Comparison of ENCODE assay signal across 31 cellular contexts in genomic region chr4:8386731-8387130, GRCh38.
"Had no signal": no experiment of that assay in that cellular context is flagged by ENCODE, and none has a peak within 500 bp of the region (broad histone marks: within the 10 kb centered on the region; RNA-seq: fewer than 3 reads in every experiment).

No MANE protein-coding gene starts in this region.

- DNase-seq: activated CD4-positive, alpha-beta memory T cell treated with anti-CD3 and anti-CD28 coated beads for 36 hours; activated CD4-positive, alpha-beta T cell treated with anti-CD3 and anti-CD28 coated beads for 36 hours; activated CD4-positive, alpha-beta T cell treated with anti-CD3 and anti-CD28 coated beads, Interleukin-2, amount 10 ng/mL, durations not matched to agents 24 days and 14 days; activated CD4-positive, CD25-positive, alpha-beta regulatory T cell; activated CD4-positive, CD25-positive, alpha-beta regulatory T cell treated with anti-CD3 and anti-CD28 coated beads, Interleukin-2, amount 50 U/mL, for 72 hours; activated CD8-positive, alpha-beta memory T cell treated with anti-CD3 and anti-CD28 coated beads, Interleukin-2, amount 10 ng/mL, durations not matched to agents 7 days and 5 days; activated CD8-positive, alpha-beta memory T cell treated with anti-CD3 and anti-CD28 coated beads, Interleukin-2, amount 50 U/mL, for 4 hours; activated CD8-positive, alpha-beta T cell treated with anti-CD3 and anti-CD28 coated beads, Interleukin-2, amount 10 ng/mL, durations not matched to agents 7 days and 5 days; activated effector memory CD4-positive, alpha-beta T cell treated with anti-CD3 and anti-CD28 coated beads, Interleukin-2, amount 50 U/mL, for 16 hours; activated naive CD4-positive, alpha-beta T cell treated with anti-CD3 and anti-CD28 coated beads for 36 hours; activated naive CD8-positive, alpha-beta T cell treated with anti-CD3 and anti-CD28 coated beads for 36 hours; activated T-cell treated with anti-CD3 and anti-CD28 coated beads, Interleukin-2, amount 50 U/mL, for 1 hour; activated T-cell treated with anti-CD3 and anti-CD28 coated beads, Interleukin-2, amount 50 U/mL, for 48 hours; cortex of kidney; effector CD8-positive, alpha-beta T cell; esophagus squamous epithelium; foreskin melanocyte; T-helper 2 cell had no signal

- H3K27me3 Mint-ChIP-seq: activated CD4-positive, alpha-beta memory T cell treated with anti-CD3 and anti-CD28 coated beads for 36 hours; activated CD4-positive, alpha-beta T cell treated with anti-CD3 and anti-CD28 coated beads for 36 hours; activated CD4-positive, alpha-beta T cell treated with anti-CD3 and anti-CD28 coated beads, Interleukin-2, amount 10 ng/mL, durations not matched to agents 24 days and 14 days; activated CD8-positive, alpha-beta memory T cell treated with anti-CD3 and anti-CD28 coated beads, Interleukin-2, amount 10 ng/mL, durations not matched to agents 7 days and 5 days; activated naive CD4-positive, alpha-beta T cell treated with anti-CD3 and anti-CD28 coated beads, Interleukin-2, amount 50 U/mL, for 24 hours; activated naive CD8-positive, alpha-beta T cell treated with anti-CD3 and anti-CD28 coated beads for 36 hours; brain; central memory CD8-positive, alpha-beta T cell had no signal

- H3K4me1 ChIP-seq: ascending aorta, breast epithelium had no signal

- H3K27me3 ChIP-seq: ascending aorta, breast epithelium, cardiac muscle cell, esophagus squamous epithelium, gastroesophageal sphincter had no signal

- ATAC-seq: activated CD4-positive, alpha-beta T cell treated with anti-CD3 and anti-CD28 coated beads for 36 hours; activated CD8-positive, alpha-beta memory T cell treated with anti-CD3 and anti-CD28 coated beads, Interleukin-2, amount 10 ng/mL, durations not matched to agents 7 days and 5 days; activated CD8-positive, alpha-beta T cell treated with anti-CD3 and anti-CD28 coated beads, Interleukin-2, amount 10 ng/mL, durations not matched to agents 7 days and 5 days; gastroesophageal sphincter had no signal

- H3K9me3 Mint-ChIP-seq: activated CD4-positive, alpha-beta memory T cell treated with anti-CD3 and anti-CD28 coated beads for 36 hours; activated CD4-positive, alpha-beta T cell treated with anti-CD3 and anti-CD28 coated beads, Interleukin-2, amount 10 ng/mL, durations not matched to agents 24 days and 14 days; activated naive CD4-positive, alpha-beta T cell treated with anti-CD3 and anti-CD28 coated beads for 36 hours; activated naive CD4-positive, alpha-beta T cell treated with anti-CD3 and anti-CD28 coated beads, Interleukin-2, amount 50 U/mL, for 24 hours; activated naive CD8-positive, alpha-beta T cell treated with anti-CD3 and anti-CD28 coated beads for 36 hours; activated T-helper 1 cell treated with anti-CD3 and anti-CD28 coated beads, Interleukin-12 subunit alpha, Interleukin-12 subunit beta, Interleukin-2, Interleukin-4 antibody, amounts not matched to agents 30 ng/mL and 10 ng/mL and 1 ng/mL, durations not matched to agents 14 hours and 24 hours and 36 hours; activated T-helper 2 cell treated with anti-CD3 and anti-CD28 coated beads, Interferon-gamma antibody, Interleukin-2, Interleukin-4, amounts not matched to agents 10 μg/mL and 5 μg/mL and 100 μg/mL, durations not matched to agents 14 hours and 24 hours and 36 hours; brain; central memory CD8-positive, alpha-beta T cell had no signal

- H3K9me3 ChIP-seq: ascending aorta, breast epithelium, esophagus squamous epithelium, gastroesophageal sphincter had no signal

- FAIRE-seq: colon, endometrium, endothelial cell of umbilical vein had no signal

- H3K36me3 Mint-ChIP-seq: activated naive CD8-positive, alpha-beta T cell treated with anti-CD3 and anti-CD28 coated beads for 36 hours had no signal

- H3K27ac ChIP-seq: ascending aorta, breast epithelium, cardiac muscle cell, epithelial cell of prostate, esophagus squamous epithelium, gastroesophageal sphincter had no signal

- H3K4me1 Mint-ChIP-seq: activated CD4-positive, alpha-beta T cell treated with anti-CD3 and anti-CD28 coated beads for 36 hours; activated naive CD4-positive, alpha-beta T cell treated with anti-CD3 and anti-CD28 coated beads, Interleukin-2, amount 50 U/mL, for 24 hours; activated naive CD8-positive, alpha-beta T cell treated with anti-CD3 and anti-CD28 coated beads for 36 hours; central memory CD8-positive, alpha-beta T cell had no signal

- H3K4me3 Mint-ChIP-seq: activated CD4-positive, alpha-beta memory T cell treated with anti-CD3 and anti-CD28 coated beads for 36 hours; activated CD4-positive, alpha-beta T cell treated with anti-CD3 and anti-CD28 coated beads for 36 hours; activated CD4-positive, alpha-beta T cell treated with anti-CD3 and anti-CD28 coated beads, Interleukin-2, amount 10 ng/mL, durations not matched to agents 24 days and 14 days; activated CD8-positive, alpha-beta memory T cell treated with anti-CD3 and anti-CD28 coated beads, Interleukin-2, amount 10 ng/mL, durations not matched to agents 7 days and 5 days; activated CD8-positive, alpha-beta T cell treated with anti-CD3 and anti-CD28 coated beads, Interleukin-2, amount 10 ng/mL, durations not matched to agents 7 days and 5 days; activated naive CD4-positive, alpha-beta T cell treated with anti-CD3 and anti-CD28 coated beads for 36 hours; activated naive CD4-positive, alpha-beta T cell treated with anti-CD3 and anti-CD28 coated beads, Interleukin-2, amount 50 U/mL, for 24 hours; activated naive CD8-positive, alpha-beta T cell treated with anti-CD3 and anti-CD28 coated beads for 36 hours; activated T-helper 1 cell treated with anti-CD3 and anti-CD28 coated beads, Interleukin-12 subunit alpha, Interleukin-12 subunit beta, Interleukin-2, Interleukin-4 antibody, amounts not matched to agents 30 ng/mL and 10 ng/mL and 1 ng/mL, durations not matched to agents 14 hours and 24 hours and 36 hours; brain; central memory CD8-positive, alpha-beta T cell had no signal

- H3K4me3 ChIP-seq: ascending aorta, breast epithelium, cardiac muscle cell, esophagus squamous epithelium, gastroesophageal sphincter had no signal

- H3K27ac Mint-ChIP-seq: activated CD4-positive, alpha-beta memory T cell treated with anti-CD3 and anti-CD28 coated beads for 36 hours; activated CD4-positive, alpha-beta T cell treated with anti-CD3 and anti-CD28 coated beads for 36 hours; activated CD4-positive, alpha-beta T cell treated with anti-CD3 and anti-CD28 coated beads, Interleukin-2, amount 10 ng/mL, durations not matched to agents 24 days and 14 days; activated CD8-positive, alpha-beta memory T cell treated with anti-CD3 and anti-CD28 coated beads, Interleukin-2, amount 10 ng/mL, durations not matched to agents 7 days and 5 days; activated CD8-positive, alpha-beta T cell treated with anti-CD3 and anti-CD28 coated beads, Interleukin-2, amount 10 ng/mL, durations not matched to agents 7 days and 5 days; activated naive CD4-positive, alpha-beta T cell treated with anti-CD3 and anti-CD28 coated beads for 36 hours; activated naive CD4-positive, alpha-beta T cell treated with anti-CD3 and anti-CD28 coated beads, Interleukin-2, amount 50 U/mL, for 24 hours; activated naive CD8-positive, alpha-beta T cell treated with anti-CD3 and anti-CD28 coated beads for 36 hours; activated T-helper 1 cell treated with anti-CD3 and anti-CD28 coated beads, Interleukin-12 subunit alpha, Interleukin-12 subunit beta, Interleukin-2, Interleukin-4 antibody, amounts not matched to agents 30 ng/mL and 10 ng/mL and 1 ng/mL, durations not matched to agents 14 hours and 24 hours and 36 hours; activated T-helper 2 cell treated with anti-CD3 and anti-CD28 coated beads, Interferon-gamma antibody, Interleukin-2, Interleukin-4, amounts not matched to agents 10 μg/mL and 5 μg/mL and 100 μg/mL, durations not matched to agents 14 hours and 24 hours and 36 hours; brain had no signal
